ENCODE assay signal across 35 cellular contexts in genomic region chr4:149500806-149501205, GRCh38.
"Had no signal": no experiment of that assay in that cellular context is flagged by ENCODE, and none has a peak within 500 bp of the region (broad histone marks: within the 10 kb centered on the region; RNA-seq: fewer than 3 reads in every experiment).

No MANE protein-coding gene starts in this region.

- H3K27ac Mint-ChIP-seq: activated naive CD4-positive, alpha-beta T cell treated with anti-CD3 and anti-CD28 coated beads for 36 hours; activated naive CD4-positive, alpha-beta T cell treated with anti-CD3 and anti-CD28 coated beads, Interleukin-2, amount 10 ng/mL, durations not matched to agents 7 days and 5 days; activated naive CD4-positive, alpha-beta T cell treated with anti-CD3 and anti-CD28 coated beads, Interleukin-2, amount 50 U/mL, for 24 hours; activated naive CD4-positive, alpha-beta T cell treated with anti-CD3 and anti-CD28 coated beads, Interleukin-2, amount 50 U/mL, for 72 hours; activated naive CD8-positive, alpha-beta T cell; activated naive CD8-positive, alpha-beta T cell treated with anti-CD3 and anti-CD28 coated beads for 36 hours; activated naive CD8-positive, alpha-beta T cell treated with anti-CD3 and anti-CD28 coated beads, Interleukin-2, amount 10 ng/mL, durations not matched to agents 7 days and 5 days; activated naive CD8-positive, alpha-beta T cell treated with anti-CD3 and anti-CD28 coated beads, Interleukin-2, amount 50 U/mL, for 24 hours; activated T-cell treated with anti-CD3 and anti-CD28 coated beads, Interleukin-2, amount 50 U/mL, for 24 hours; activated T-cell treated with anti-CD3 and anti-CD28 coated beads, Interleukin-2, amount 50 U/mL, for 72 hours; activated T-helper 1 cell treated with anti-CD3 and anti-CD28 coated beads, Interleukin-12 subunit alpha, Interleukin-12 subunit beta, Interleukin-2, Interleukin-4 antibody, amounts not matched to agents 30 ng/mL and 10 ng/mL and 1 ng/mL, durations not matched to agents 14 hours and 24 hours and 36 hours; activated T-helper 17 cell treated with anti-CD3 and anti-CD28 coated beads, Interleukin-2, amount 50 U/mL, for 72 hours; activated T-helper 2 cell treated with anti-CD3 and anti-CD28 coated beads, Interferon-gamma antibody, Interleukin-2, Interleukin-4, amounts not matched to agents 10 μg/mL and 5 μg/mL and 100 μg/mL, durations not matched to agents 14 hours and 24 hours and 36 hours; brain had no signal

- H3K36me3 Mint-ChIP-seq: activated naive CD4-positive, alpha-beta T cell treated with anti-CD3 and anti-CD28 coated beads, Interleukin-2, amount 10 ng/mL, durations not matched to agents 7 days and 5 days; activated naive CD4-positive, alpha-beta T cell treated with anti-CD3 and anti-CD28 coated beads, Interleukin-2, amount 50 U/mL, for 24 hours; activated naive CD4-positive, alpha-beta T cell treated with anti-CD3 and anti-CD28 coated beads, Interleukin-2, amount 50 U/mL, for 72 hours; activated naive CD8-positive, alpha-beta T cell; activated naive CD8-positive, alpha-beta T cell treated with anti-CD3 and anti-CD28 coated beads for 36 hours; activated naive CD8-positive, alpha-beta T cell treated with anti-CD3 and anti-CD28 coated beads, Interleukin-2, amount 10 ng/mL, durations not matched to agents 7 days and 5 days; brain had no signal

- H3K27me3 Mint-ChIP-seq: activated naive CD4-positive, alpha-beta T cell treated with anti-CD3 and anti-CD28 coated beads, Interleukin-2, amount 10 ng/mL, durations not matched to agents 7 days and 5 days; activated naive CD4-positive, alpha-beta T cell treated with anti-CD3 and anti-CD28 coated beads, Interleukin-2, amount 50 U/mL, for 24 hours; activated naive CD8-positive, alpha-beta T cell; activated naive CD8-positive, alpha-beta T cell treated with anti-CD3 and anti-CD28 coated beads for 36 hours; activated naive CD8-positive, alpha-beta T cell treated with anti-CD3 and anti-CD28 coated beads, Interleukin-2, amount 10 ng/mL, durations not matched to agents 7 days and 5 days; activated naive CD8-positive, alpha-beta T cell treated with anti-CD3 and anti-CD28 coated beads, Interleukin-2, amount 50 U/mL, for 24 hours; activated T-cell treated with anti-CD3 and anti-CD28 coated beads, Interleukin-2, amount 50 U/mL, for 24 hours; activated T-helper 17 cell treated with anti-CD3 and anti-CD28 coated beads, Interleukin-2, amount 50 U/mL, for 72 hours; central memory CD8-positive, alpha-beta T cell had no signal

- ATAC-seq: activated naive CD4-positive, alpha-beta T cell treated with anti-CD3 and anti-CD28 coated beads, Interleukin-2, amount 50 U/mL, for 72 hours; activated naive CD8-positive, alpha-beta T cell treated with anti-CD3 and anti-CD28 coated beads, Interleukin-2, amount 50 U/mL, for 24 hours; activated T-cell treated with anti-CD3 and anti-CD28 coated beads, Interleukin-2, amount 50 U/mL, for 4 hours; activated T-cell treated with anti-CD3 and anti-CD28 coated beads, Interleukin-2, amount 50 U/mL, for 72 hours; activated T-helper 17 cell treated with anti-CD3 and anti-CD28 coated beads, Interleukin-2, amount 50 U/mL, for 72 hours; body of pancreas had no signal

- H3K9me3 Mint-ChIP-seq: activated naive CD8-positive, alpha-beta T cell treated with anti-CD3 and anti-CD28 coated beads for 36 hours; activated naive CD8-positive, alpha-beta T cell treated with anti-CD3 and anti-CD28 coated beads, Interleukin-2, amount 10 ng/mL, durations not matched to agents 7 days and 5 days; activated naive CD8-positive, alpha-beta T cell treated with anti-CD3 and anti-CD28 coated beads, Interleukin-2, amount 50 U/mL, for 24 hours; activated T-helper 1 cell treated with anti-CD3 and anti-CD28 coated beads, Interleukin-12 subunit alpha, Interleukin-12 subunit beta, Interleukin-2, Interleukin-4 antibody, amounts not matched to agents 30 ng/mL and 10 ng/mL and 1 ng/mL, durations not matched to agents 14 hours and 24 hours and 36 hours; activated T-helper 2 cell treated with anti-CD3 and anti-CD28 coated beads, Interferon-gamma antibody, Interleukin-2, Interleukin-4, amounts not matched to agents 10 μg/mL and 5 μg/mL and 100 μg/mL, durations not matched to agents 14 hours and 24 hours and 36 hours had no signal

- H3K4me1 Mint-ChIP-seq: activated naive CD4-positive, alpha-beta T cell treated with anti-CD3 and anti-CD28 coated beads, Interleukin-2, amount 10 ng/mL, durations not matched to agents 7 days and 5 days; activated naive CD4-positive, alpha-beta T cell treated with anti-CD3 and anti-CD28 coated beads, Interleukin-2, amount 50 U/mL, for 24 hours; activated naive CD8-positive, alpha-beta T cell treated with anti-CD3 and anti-CD28 coated beads for 36 hours; activated naive CD8-positive, alpha-beta T cell treated with anti-CD3 and anti-CD28 coated beads, Interleukin-2, amount 10 ng/mL, durations not matched to agents 7 days and 5 days; activated naive CD8-positive, alpha-beta T cell treated with anti-CD3 and anti-CD28 coated beads, Interleukin-2, amount 50 U/mL, for 24 hours; activated T-helper 17 cell treated with anti-CD3 and anti-CD28 coated beads, Interleukin-2, amount 50 U/mL, for 72 hours; brain; central memory CD8-positive, alpha-beta T cell had no signal

- H3K4me3 Mint-ChIP-seq: activated naive CD4-positive, alpha-beta T cell treated with anti-CD3 and anti-CD28 coated beads for 36 hours; activated naive CD4-positive, alpha-beta T cell treated with anti-CD3 and anti-CD28 coated beads, Interleukin-2, amount 10 ng/mL, durations not matched to agents 7 days and 5 days; activated naive CD4-positive, alpha-beta T cell treated with anti-CD3 and anti-CD28 coated beads, Interleukin-2, amount 50 U/mL, for 24 hours; activated naive CD8-positive, alpha-beta T cell; activated naive CD8-positive, alpha-beta T cell treated with anti-CD3 and anti-CD28 coated beads for 36 hours; activated naive CD8-positive, alpha-beta T cell treated with anti-CD3 and anti-CD28 coated beads, Interleukin-2, amount 10 ng/mL, durations not matched to agents 7 days and 5 days; activated naive CD8-positive, alpha-beta T cell treated with anti-CD3 and anti-CD28 coated beads, Interleukin-2, amount 50 U/mL, for 24 hours; activated T-cell treated with anti-CD3 and anti-CD28 coated beads, Interleukin-2, amount 50 U/mL, for 24 hours; activated T-cell treated with anti-CD3 and anti-CD28 coated beads, Interleukin-2, amount 50 U/mL, for 4 hours; activated T-cell treated with anti-CD3 and anti-CD28 coated beads, Interleukin-2, amount 50 U/mL, for 72 hours; activated T-helper 1 cell treated with anti-CD3 and anti-CD28 coated beads, Interleukin-12 subunit alpha, Interleukin-12 subunit beta, Interleukin-2, Interleukin-4 antibody, amounts not matched to agents 30 ng/mL and 10 ng/mL and 1 ng/mL, durations not matched to agents 14 hours and 24 hours and 36 hours; activated T-helper 17 cell treated with anti-CD3 and anti-CD28 coated beads, Interleukin-2, amount 50 U/mL, for 72 hours; brain; central memory CD8-positive, alpha-beta T cell had no signal

- DNase-seq: activated effector memory CD4-positive, alpha-beta T cell treated with anti-CD3 and anti-CD28 coated beads, Interleukin-2, amount 50 U/mL, for 16 hours; activated effector memory CD4-positive, alpha-beta T cell treated with Interleukin-2 at 50 U/mL for 16 hours; activated gamma-delta T cell; activated gamma-delta T cell treated with Interleukin-2 at 50 U/mL for 16 hours; activated naive CD4-positive, alpha-beta T cell; activated naive CD4-positive, alpha-beta T cell treated with anti-CD3 and anti-CD28 coated beads for 36 hours; activated naive CD4-positive, alpha-beta T cell treated with anti-CD3 and anti-CD28 coated beads, Interleukin-2, amount 10 ng/mL, durations not matched to agents 7 days and 5 days; activated naive CD4-positive, alpha-beta T cell treated with anti-CD3 and anti-CD28 coated beads, Interleukin-2, amount 50 U/mL, for 16 hours; activated naive CD4-positive, alpha-beta T cell treated with Interleukin-2 at 50 U/mL for 16 hours; activated naive CD8-positive, alpha-beta T cell treated with anti-CD3 and anti-CD28 coated beads for 36 hours; activated naive CD8-positive, alpha-beta T cell treated with anti-CD3 and anti-CD28 coated beads, Interleukin-2, amount 10 ng/mL, durations not matched to agents 7 days and 5 days; activated naive CD8-positive, alpha-beta T cell treated with anti-CD3 and anti-CD28 coated beads, Interleukin-2, amount 50 U/mL, for 24 hours; activated T-cell treated with anti-CD3 and anti-CD28 coated beads, Interleukin-2, amount 50 U/mL, for 1 hour; activated T-cell treated with anti-CD3 and anti-CD28 coated beads, Interleukin-2, amount 50 U/mL, for 24 hours; activated T-cell treated with anti-CD3 and anti-CD28 coated beads, Interleukin-2, amount 50 U/mL, for 4 hours; activated T-cell treated with anti-CD3 and anti-CD28 coated beads, Interleukin-2, amount 50 U/mL, for 48 hours; activated T-cell treated with anti-CD3 and anti-CD28 coated beads, Interleukin-2, amount 50 U/mL, for 72 hours; adrenal gland; amniotic stem cell; amygdala; anterior cingulate cortex; aorta; body of pancreas; brain microvascular endothelial cell; caudate nucleus; central memory CD4-positive, alpha-beta T cell; cerebellar nuclear complex had no signal
